8 cellular contexts compared by ENCODE assay signal in genomic region chr12:66144796-66145754, GRCh38. TPM values are rescaled to one million over a fixed set of nuclear protein-coding genes. Genes with fewer than 3 reads are reported as not detected.
DNase-seq lines count a peak whose midpoint lies in the region; ATAC-seq, FAIRE-seq and TF ChIP-seq lines count a peak whose summit lies in the region.

No MANE protein-coding gene starts in this region.

- TF ChIP-seq CTCF in H1 (IDR thresholded peaks at IDR 0.05; ENCODE audit: control extremely low read depth in 1 of 3, insufficient read depth in 1 of 3, low read depth in 1 of 3, low read length in 3 of 3): peak in 2 of 3 experiments; percentile 38 to 77; a peak in 3 of 4 replicates

- H2BK12ac ChIP-seq in H1 (ENCODE audit: low read depth, low read length): no peak overlapping the region

- POLR2A ChIA-PET in H1 (lab: Charles Lee; ENCODE audit: partially characterized antibody): interaction anchor here (0.6 to 1.5 kb wide), 4 partner anchors 13 to 53 kb away, joined by 3 to 7 read pairs (median 3); partner anchors contain the start of gene TMBIM4

- H4K5ac ChIP-seq in H1 (ENCODE audit: insufficient read length, low read depth, low read length): no peak overlapping the region

- DNase-seq in DMS53 treated with DMSO at 0.1 percent for 48 hours (lab: John Stamatoyannopoulos, UW; ENCODE audit: unreplicated experiment): peak; percentile 81
- DNase-seq in HuH-7.5 (ENCODE audit: low spot score): peak; percentile 38
- DNase-seq in SJSA1 (ENCODE audit: low read depth in 1 of 2, low spot score in 2 of 2): peak in 1 of 2 experiments; percentile 71
- no peak for DNase-seq in H1 (ENCODE audit: low read depth in 1 of 2, low spot score in 2 of 2)
- DNase-seq in mucosa of gallbladder (ENCODE audit: low spot score): peak; percentile 63
- DNase-seq in effector memory CD4-positive, alpha-beta T cell: no peak

- H4K8ac ChIP-seq in H1 (ENCODE audit: extremely low read depth, insufficient read depth, low read length): no peak overlapping the region

- FAIRE-seq in H1 (lab: Jason Lieb, UNC): no peak

- no peaks in the 10 kb centered on the region for H3K27me3 ChIP-seq in SJSA1 (replicated peaks)
- no peaks in the 10 kb centered on the region for H3K27me3 ChIP-seq in H1 (replicated peaks in 1 of 4; ENCODE audit: control insufficient read depth in 3 of 4, extremely low read depth in 1 of 4, insufficient read depth in 3 of 4, low read length in 3 of 4)
- H3K27me3 ChIP-seq in effector memory CD4-positive, alpha-beta T cell (replicated peaks; ENCODE audit: control insufficient read depth, insufficient read depth, low read length, poor library complexity, severe bottlenecking): no peaks in the 10 kb centered on the region

- no peaks in the 10 kb centered on the region for H3K79me2 ChIP-seq in H1 (ENCODE audit: control insufficient read depth in 1 of 2, insufficient read depth in 2 of 2, low read length in 2 of 2)

- H3K4ac ChIP-seq in H1 (replicated peaks; ENCODE audit: insufficient read length, low read depth, low read length): no peak overlapping the region

- H2BK15ac ChIP-seq in H1 (ENCODE audit: low read length): no peak overlapping the region

- H3K23ac ChIP-seq in H1 (ENCODE audit: insufficient read length): no peak overlapping the region

- TF ChIP-seq EP300 in H1 (IDR thresholded peaks at IDR 0.05; ENCODE audit: borderline replicate concordance in 1 of 2, low read depth in 2 of 2, low read length in 2 of 2): no peak

- no peak overlapping the region for H3K4me2 ChIP-seq in H1 (ENCODE audit: insufficient read depth in 1 of 2, low read depth in 2 of 2, low read length in 2 of 2)

- H2BK120ac ChIP-seq in H1 (replicated peaks; ENCODE audit: low read depth, low read length): no peak overlapping the region

- no peaks in the 10 kb centered on the region for H4K20me1 ChIP-seq in H1 (replicated peaks in 1 of 2; ENCODE audit: control insufficient read depth in 1 of 2, insufficient read depth in 2 of 2, low read length in 2 of 2)

- H3K79me1 ChIP-seq in H1 (ENCODE audit: low read depth, low read length): no peaks in the 10 kb centered on the region

- no peak overlapping the region for H3K9ac ChIP-seq in H1 (replicated peaks in 1 of 4; ENCODE audit: extremely low read depth in 1 of 4, low read depth in 3 of 4, low read length in 3 of 4)

- peak overlapping the region; percentile 69 for H3K27ac ChIP-seq in SJSA1
- no peak overlapping the region for H3K27ac ChIP-seq in H1 (ENCODE audit: low read depth, low read length)
- H3K27ac ChIP-seq in effector memory CD4-positive, alpha-beta T cell (ENCODE audit: insufficient read depth, low read length, poor library complexity, severe bottlenecking): no peak overlapping the region

- H2BK20ac ChIP-seq in H1 (ENCODE audit: low read length): no peak overlapping the region

- H3K4me1 ChIP-seq in SJSA1 (replicated peaks) (peaks cover 10% of the 10 kb centered on the region), H1 (replicated peaks in 1 of 4; ENCODE audit: control insufficient read depth in 3 of 4, insufficient read depth in 4 of 4, low read length in 3 of 4) (no peaks in the 10 kb centered on the region)
- no peaks in the 10 kb centered on the region for H3K4me1 ChIP-seq in effector memory CD4-positive, alpha-beta T cell (ENCODE audit: control insufficient read depth, insufficient read depth, low read length, poor library complexity, severe bottlenecking)

- no peaks in the 10 kb centered on the region for H3K23me2 ChIP-seq in H1 (ENCODE audit: low read depth, low read length)

- no peaks in the 10 kb centered on the region for H3K9me3 ChIP-seq in SJSA1 (replicated peaks)
- peaks cover 4 to 5% of the 10 kb centered on the region in 2 experiments; a peak in 2 of 4 replicates for H3K9me3 ChIP-seq in H1 (ENCODE audit: insufficient read depth in 2 of 2, low read depth in 1 of 2, low read length in 1 of 2)
- no peaks in the 10 kb centered on the region for H3K9me3 ChIP-seq in effector memory CD4-positive, alpha-beta T cell (ENCODE audit: control insufficient read depth, low read length)

- H3K18ac ChIP-seq in H1 (ENCODE audit: extremely low read depth, low read length): no peak overlapping the region

- no peak overlapping the region for H3K4me3 ChIP-seq in SJSA1
- no peak overlapping the region for H3K4me3 ChIP-seq in H1 (ENCODE audit: extremely low read depth in 1 of 4, insufficient read depth in 2 of 4, low read depth in 3 of 4, low read length in 4 of 4)
- no peak overlapping the region for H3K4me3 ChIP-seq in effector memory CD4-positive, alpha-beta T cell (ENCODE audit: insufficient read depth, low read depth, low read length, poor library complexity, severe bottlenecking)

- H4K91ac ChIP-seq in H1 (replicated peaks; ENCODE audit: insufficient read length, low read length): no peak overlapping the region

- CTCF ChIA-PET in H1 (lab: Charles Lee; ENCODE audit: partially characterized antibody): interaction anchor here (0.5 to 1.9 kb wide), 31 partner anchors 10 to 1365 kb away, joined by 3 to 9 read pairs (median 3); partner anchors contain the start of genes HELB, LLPH and TMBIM4

- no peak for ATAC-seq in GM18520 (IDR thresholded peaks at IDR 0.05; ENCODE audit: unreplicated experiment)
- ATAC-seq in HG03571 (IDR thresholded peaks at IDR 0.05; ENCODE audit: unreplicated experiment): no peak

- peak; percentile 74 to 78 for TF ChIP-seq RAD21 in H1 (IDR thresholded peaks at IDR 0.05 in 1 of 2, conservative IDR thresholded peaks at IDR 0.05 in 1 of 2; ENCODE audit: low read depth in 2 of 2, low read length in 2 of 2)

- TF ChIP-seq POLR2A in H1 (IDR thresholded peaks at IDR 0.05; ENCODE audit: control extremely low read depth in 1 of 2, low read depth in 2 of 2, low read length in 2 of 2): no peak

- no peak overlapping the region for H3K14ac ChIP-seq in H1 (ENCODE audit: insufficient read length)

- H2AFZ ChIP-seq in H1 (ENCODE audit: low read length): peak overlapping the region; percentile 2; the same call in 1 of the 2 replicates

- 64% methylated on average over 7 of the region's 7 CpGs; no CpG with 5 or more reads in 1 of the 2 experiments for WGBS in H1 (ENCODE audit: extremely low coverage in 1 of 2, insufficient coverage in 1 of 2, insufficient read length in 1 of 2, insufficient replicate concordance in 2 of 2, low coverage in 1 of 2, low lambda C conversion rate in 2 of 2, missing lambda C conversion rate in 1 of 2), 2 experiments

- no peak overlapping the region for H2BK5ac ChIP-seq in H1 (ENCODE audit: low read depth, low read length)

- no peak overlapping the region for H2AK5ac ChIP-seq in H1 (ENCODE audit: low read depth, low read length)

- H3K36me3 ChIP-seq in SJSA1 (peaks cover 70% of the 10 kb centered on the region), H1 (ENCODE audit: control insufficient read depth in 2 of 4, insufficient read depth in 4 of 4, low read length in 3 of 4) (peaks cover 0 to 9% (median 3%) of the 10 kb centered on the region in 4 experiments; a peak in 2 of 8 replicates)
- peaks cover 73% of the 10 kb centered on the region for H3K36me3 ChIP-seq in effector memory CD4-positive, alpha-beta T cell (ENCODE audit: control insufficient read depth, insufficient read depth, low read length)

- no peak overlapping the region for H3K56ac ChIP-seq in H1 (replicated peaks; ENCODE audit: insufficient read length, low read depth, low read length)

TF ChIP-seq in H1, 55 proteins besides CTCF, POLR2A, EP300 and RAD21 (continues in another document):
- TF ChIP-seq TBP (IDR thresholded peaks at IDR 0.05; ENCODE audit: low read depth, low read length) (no peak), CHD2 (IDR thresholded peaks at IDR 0.05; ENCODE audit: low read length) (no peak), JUN (IDR thresholded peaks at IDR 0.05; ENCODE audit: low read depth, low read length) (no peak), POU5F1 (IDR thresholded peaks at IDR 0.05; ENCODE audit: low read depth, low read length) (no peak), GABPA (IDR thresholded peaks at IDR 0.05; ENCODE audit: borderline replicate concordance, insufficient read depth, low read length) (no peak)

RNA-seq across cellular contexts. Expression of gene LLPH, which starts 14.5 kb away (rescaled TPM):
- total RNA-seq in SJSA1 (2014; rRNA removed; shearing (Covaris generic)): 22.0 and 31.2 TPM in 2 replicates
- total RNA-seq in H1 (2021; fragmentation: NEBNext Ultra II Directional; extraction: Animal tissue kit (Norgen Biotek cat#: 25700)): 29.9 and 31.3 TPM in 2 replicates
- polyA plus RNA-seq in H1 (2011; rRNA removed): 1.1 and 2.3 TPM in 2 replicates
- 4.6 TPM for polyA plus RNA-seq in H1 (2011; cell fraction: cytosol; rRNA removed)
- polyA plus RNA-seq in H1 (2011; cell fraction: nucleus; rRNA removed): 0.53 TPM
- polyA plus RNA-seq in H1 (2012, experiment 1 of 2): 8.3 to 17.8 TPM (median 9.5 TPM) in 4 replicates
- 3.7 TPM for polyA plus RNA-seq in H1 (2012, experiment 2 of 2)
- 38.3 TPM for polyA plus RNA-seq in H1 (2013, experiment 1 of 2)
- polyA plus RNA-seq in H1 (2013, experiment 2 of 2): 40.3 TPM
- polyA minus RNA-seq in H1 (2011; rRNA and poly(A)+ RNA removed): 0.95 and 1.0 TPM in 2 replicates
- polyA minus RNA-seq in H1 (2011; cell fraction: cytosol; rRNA and poly(A)+ RNA removed): 2.3 TPM
- 2.0 TPM for polyA minus RNA-seq in H1 (2011; cell fraction: nucleus; rRNA and poly(A)+ RNA removed)
- total RNA-seq in mucosa of gallbladder: 16.5 TPM

RNA-seq across cellular contexts. Expression of gene TMBIM4, which starts 24.7 kb away (rescaled TPM):
- total RNA-seq in SJSA1 (2014; rRNA removed; shearing (Covaris generic)): 162 and 206 TPM in 2 replicates
- 12.8 and 15.5 TPM in 2 replicates for total RNA-seq in H1 (2021; fragmentation: NEBNext Ultra II Directional; extraction: Animal tissue kit (Norgen Biotek cat#: 25700))
- 42.6 and 46.6 TPM in 2 replicates for polyA plus RNA-seq in H1 (2011; rRNA removed)
- 22.0 TPM for polyA plus RNA-seq in H1 (2011; cell fraction: cytosol; rRNA removed)
- 6.1 TPM for polyA plus RNA-seq in H1 (2011; cell fraction: nucleus; rRNA removed)
- polyA plus RNA-seq in H1 (2012, experiment 1 of 2): 9.0 to 14.5 TPM (median 11.4 TPM) in 4 replicates
- polyA plus RNA-seq in H1 (2012, experiment 2 of 2): 6.5 TPM
- 55.8 TPM for polyA plus RNA-seq in H1 (2013, experiment 1 of 2)
- 64.3 TPM for polyA plus RNA-seq in H1 (2013, experiment 2 of 2)
- 5.0 and 7.3 TPM in 2 replicates for polyA minus RNA-seq in H1 (2011; rRNA and poly(A)+ RNA removed)
- polyA minus RNA-seq in H1 (2011; cell fraction: cytosol; rRNA and poly(A)+ RNA removed): 7.6 TPM
- polyA minus RNA-seq in H1 (2011; cell fraction: nucleus; rRNA and poly(A)+ RNA removed): 6.5 TPM
- total RNA-seq in mucosa of gallbladder: 122 TPM

RNA-seq across cellular contexts. Expression of gene IRAK3, which starts 43.9 kb away (rescaled TPM):
- total RNA-seq in SJSA1 (2014; rRNA removed; shearing (Covaris generic)): not detected in 2 replicates
- total RNA-seq in H1 (2021; fragmentation: NEBNext Ultra II Directional; extraction: Animal tissue kit (Norgen Biotek cat#: 25700)): 1.8 and 2.2 TPM in 2 replicates
- polyA plus RNA-seq in H1 (2011; rRNA removed): 0.28 and 0.51 TPM in 2 replicates
- 0.56 TPM for polyA plus RNA-seq in H1 (2011; cell fraction: cytosol; rRNA removed)
- polyA plus RNA-seq in H1 (2011; cell fraction: nucleus; rRNA removed): 0.36 TPM
- 0.47 to 0.77 TPM (median 0.62 TPM) in 4 replicates for polyA plus RNA-seq in H1 (2012, experiment 1 of 2)
- polyA plus RNA-seq in H1 (2012, experiment 2 of 2): 0.16 TPM
- 0.69 TPM for polyA plus RNA-seq in H1 (2013, experiment 1 of 2)
- polyA plus RNA-seq in H1 (2013, experiment 2 of 2): 0.87 TPM
- polyA minus RNA-seq in H1 (2011; rRNA and poly(A)+ RNA removed): 1.3 and 1.7 TPM in 2 replicates
- polyA minus RNA-seq in H1 (2011; cell fraction: cytosol; rRNA and poly(A)+ RNA removed): 0.95 TPM
- 1.2 TPM for polyA minus RNA-seq in H1 (2011; cell fraction: nucleus; rRNA and poly(A)+ RNA removed)
- total RNA-seq in mucosa of gallbladder: 7.1 TPM

Comparison
In these comparisons a context has a peak if more than half of its experiments do, and no peak if none do; other contexts are left out.
1. DNase-seq: peak in DMS53 treated with DMSO at 0.1 percent for 48 hours (single experiment), HuH-7.5 (single experiment) and mucosa of gallbladder (single experiment); none in H1 (0 of 2) and effector memory CD4-positive, alpha-beta T cell (0 of 3).